ENCODE assay signal across 1 cellular context in genomic region chr19:40266912-40267600, GRCh38.
TF ChIP-seq lines count a peak whose summit lies in the region.

No MANE protein-coding gene starts in this region.

TF ChIP-seq in GM23338, 12 proteins besides CTCF, POLR2A, EP300 and RAD21 (continued from another document):
- no peak for TF ChIP-seq ZNF462 (CRISPR knock-in tag; IDR thresholded peaks at IDR 0.05)
- TF ChIP-seq EZH2 (IDR thresholded peaks at IDR 0.05; ENCODE audit: low read depth, unreplicated experiment): no peak
- no peak for TF ChIP-seq STAT1 (IDR thresholded peaks at IDR 0.05; ENCODE audit: unreplicated experiment)
- no peak for TF ChIP-seq ZNF331 (CRISPR knock-in tag; IDR thresholded peaks at IDR 0.05; ENCODE audit: low read depth)
- no peak for TF ChIP-seq REST (IDR thresholded peaks at IDR 0.05; ENCODE audit: unreplicated experiment)
- TF ChIP-seq NANOG (IDR thresholded peaks at IDR 0.05; ENCODE audit: borderline replicate concordance): no peak
- no peak for TF ChIP-seq ZNF114 (CRISPR knock-in tag; IDR thresholded peaks at IDR 0.05)
- no peak for TF ChIP-seq CREB1 (CRISPR knock-in tag; IDR thresholded peaks at IDR 0.05; ENCODE audit: low read depth)
- TF ChIP-seq JUNB (IDR thresholded peaks at IDR 0.05; ENCODE audit: unreplicated experiment): no peak
- TF ChIP-seq ETS1 (IDR thresholded peaks at IDR 0.05): no peak
- TF ChIP-seq POLR2AphosphoS5 (IDR thresholded peaks at IDR 0.05; ENCODE audit: low read depth): no peak
